26 cellular contexts compared by ENCODE assay signal in genomic region chr7:90604383-90604782, GRCh38. TPM values are rescaled to one million over a fixed set of nuclear protein-coding genes. Genes with fewer than 3 reads are reported as not detected.
DNase-seq lines count a peak whose midpoint lies in the region; FAIRE-seq and TF ChIP-seq lines count a peak whose summit lies in the region.
"Had no signal": no experiment of that assay in that cellular context is flagged by ENCODE, and none has a peak within 500 bp of the region (broad histone marks: within the 10 kb centered on the region; RNA-seq: fewer than 3 reads in every experiment).

No MANE protein-coding gene starts in this region.

- no peak for TF ChIP-seq CTCF in VCaP (conservative IDR thresholded peaks at IDR 0.05)
- TF ChIP-seq CTCF in nephron (IDR thresholded peaks at IDR 0.05; ENCODE audit: unreplicated experiment in 3 of 3), result no peak

- H3K4me3 Mint-ChIP-seq in nephron, result no peak overlapping the region
- H3K4me3 Mint-ChIP-seq in activated naive CD4-positive, alpha-beta T cell treated with anti-CD3 and anti-CD28 coated beads for 36 hours, result no peak overlapping the region
- no peak overlapping the region for H3K4me3 Mint-ChIP-seq in activated T-cell treated with anti-CD3 and anti-CD28 coated beads, Interleukin-2, amount 50 U/mL, for 24 hours
- H3K4me3 Mint-ChIP-seq: activated CD4-positive, alpha-beta memory T cell treated with anti-CD3 and anti-CD28 coated beads, Interleukin-2, amount 10 ng/mL, durations not matched to agents 7 days and 5 days; activated naive CD8-positive, alpha-beta T cell treated with anti-CD3 and anti-CD28 coated beads for 36 hours; activated T-helper 17 cell treated with anti-CD3 and anti-CD28 coated beads, Interleukin-2, amount 50 U/mL, for 72 hours; stimulated activated memory B cell treated with anti-CD40 and anti-IgM and Interleukin-4, amounts not matched to agents 10 μg/mL and 1 μg/mL and 100 μg/mL, for 72 hours had no signal

- no peaks in the 10 kb centered on the region for H3K27me3 Mint-ChIP-seq in nephron (ENCODE audit: low read depth)
- peaks cover 47% of the 10 kb centered on the region for H3K27me3 Mint-ChIP-seq in activated naive CD4-positive, alpha-beta T cell treated with anti-CD3 and anti-CD28 coated beads for 36 hours (ENCODE audit: low read depth)
- H3K27me3 Mint-ChIP-seq in activated T-cell treated with anti-CD3 and anti-CD28 coated beads, Interleukin-2, amount 50 U/mL, for 24 hours, result peaks cover 41% of the 10 kb centered on the region
- H3K27me3 Mint-ChIP-seq: progenitor cell of endocrine pancreas; stimulated activated memory B cell treated with anti-CD40 and anti-IgM and Interleukin-4, amounts not matched to agents 10 μg/mL and 1 μg/mL and 100 μg/mL, for 72 hours had no signal

- H3K9me3 Mint-ChIP-seq in nephron, result no peaks in the 10 kb centered on the region
- H3K9me3 Mint-ChIP-seq in activated naive CD4-positive, alpha-beta T cell treated with anti-CD3 and anti-CD28 coated beads for 36 hours, result no peaks in the 10 kb centered on the region
- no peaks in the 10 kb centered on the region for H3K9me3 Mint-ChIP-seq in activated T-cell treated with anti-CD3 and anti-CD28 coated beads, Interleukin-2, amount 50 U/mL, for 24 hours
- H3K9me3 Mint-ChIP-seq: activated CD4-positive, alpha-beta memory T cell treated with anti-CD3 and anti-CD28 coated beads, Interleukin-2, amount 10 ng/mL, durations not matched to agents 7 days and 5 days; activated naive CD8-positive, alpha-beta T cell treated with anti-CD3 and anti-CD28 coated beads for 36 hours; activated T-helper 17 cell treated with anti-CD3 and anti-CD28 coated beads, Interleukin-2, amount 50 U/mL, for 72 hours; stimulated activated memory B cell treated with anti-CD40 and anti-IgM and Interleukin-4, amounts not matched to agents 10 μg/mL and 1 μg/mL and 100 μg/mL, for 72 hours had no signal

- CTCF ChIA-PET in activated naive CD4-positive, alpha-beta T cell treated with anti-CD3 and anti-CD28 coated beads for 36 hours (lab: Charles Lee), result no interaction called here

- H3K27ac ChIP-seq in VCaP, result peak overlapping the region; percentile 86
- H3K27ac ChIP-seq: ascending aorta, gastroesophageal sphincter, neutrophil, sigmoid colon, upper lobe of right lung had no signal

- intact Hi-C loops in activated naive CD4-positive, alpha-beta T cell treated with anti-CD3 and anti-CD28 coated beads for 36 hours (cut with micrococcal nuclease), result no loop called here

- DNase-seq in NCI-H1092 treated with DMSO at 0.1 percent for 48 hours (lab: John Stamatoyannopoulos, UW) (peak; percentile 62), NCI-H1092 (lab: John Stamatoyannopoulos, UW) (no peak), GM12891 (ENCODE audit: insufficient read length, low spot score) (no peak)
- no peak for DNase-seq in activated naive CD4-positive, alpha-beta T cell treated with anti-CD3 and anti-CD28 coated beads for 36 hours
- DNase-seq in activated T-cell treated with anti-CD3 and anti-CD28 coated beads, Interleukin-2, amount 50 U/mL, for 24 hours, result no peak
- no peak for DNase-seq in activated effector memory CD4-positive, alpha-beta T cell treated with anti-CD3 and anti-CD28 coated beads, Interleukin-2, amount 50 U/mL, for 16 hours
- DNase-seq: activated CD4-positive, alpha-beta memory T cell treated with anti-CD3 and anti-CD28 coated beads, Interleukin-2, amount 10 ng/mL, durations not matched to agents 7 days and 5 days; activated CD4-positive, alpha-beta T cell treated with anti-CD3 and anti-CD28 coated beads for 1 hour; activated CD8-positive, alpha-beta memory T cell treated with anti-CD3 and anti-CD28 coated beads, Interleukin-2, amount 50 U/mL, for 48 hours; activated naive CD8-positive, alpha-beta T cell treated with anti-CD3 and anti-CD28 coated beads for 36 hours; HCEC 1CT; hypothalamus; mesenchymal stem cell; NCI-H510A; sigmoid colon; stimulated activated CD4-positive, alpha-beta T cell treated with anti-CD3 and anti-CD28 coated beads, Interleukin-4, amount 100 ng/mL, for 4 hours; upper lobe of right lung had no signal

- peak; percentile 13 for FAIRE-seq in GM12891 (lab: Jason Lieb, UNC)
- FAIRE-seq: G401.6 had no signal

- no peak for TF ChIP-seq POLR2A in GM12891 (IDR thresholded peaks at IDR 0.05; ENCODE audit: low read depth, low read length)

- no peaks in the 10 kb centered on the region for H3K36me3 Mint-ChIP-seq in nephron (ENCODE audit: low read depth)
- H3K36me3 Mint-ChIP-seq in activated naive CD4-positive, alpha-beta T cell treated with anti-CD3 and anti-CD28 coated beads for 36 hours (ENCODE audit: low read depth), result no peaks in the 10 kb centered on the region
- H3K36me3 Mint-ChIP-seq in activated T-cell treated with anti-CD3 and anti-CD28 coated beads, Interleukin-2, amount 50 U/mL, for 24 hours (ENCODE audit: low read depth), result no peaks in the 10 kb centered on the region
- H3K36me3 Mint-ChIP-seq: activated naive CD8-positive, alpha-beta T cell treated with anti-CD3 and anti-CD28 coated beads for 36 hours had no signal

- H3K4me1 Mint-ChIP-seq in nephron, result peaks cover 40% of the 10 kb centered on the region
- no peaks in the 10 kb centered on the region for H3K4me1 Mint-ChIP-seq in activated naive CD4-positive, alpha-beta T cell treated with anti-CD3 and anti-CD28 coated beads for 36 hours (ENCODE audit: low read depth)
- no peaks in the 10 kb centered on the region for H3K4me1 Mint-ChIP-seq in activated T-cell treated with anti-CD3 and anti-CD28 coated beads, Interleukin-2, amount 50 U/mL, for 24 hours (ENCODE audit: low read depth)
- H3K4me1 Mint-ChIP-seq: activated CD4-positive, alpha-beta memory T cell treated with anti-CD3 and anti-CD28 coated beads, Interleukin-2, amount 10 ng/mL, durations not matched to agents 7 days and 5 days; activated naive CD8-positive, alpha-beta T cell treated with anti-CD3 and anti-CD28 coated beads for 36 hours; activated T-helper 17 cell treated with anti-CD3 and anti-CD28 coated beads, Interleukin-2, amount 50 U/mL, for 72 hours had no signal

- peak overlapping the region; percentile 32 to 82 (median 73) for H3K27ac Mint-ChIP-seq in nephron
- no peak overlapping the region for H3K27ac Mint-ChIP-seq in activated naive CD4-positive, alpha-beta T cell treated with anti-CD3 and anti-CD28 coated beads for 36 hours
- H3K27ac Mint-ChIP-seq in activated T-cell treated with anti-CD3 and anti-CD28 coated beads, Interleukin-2, amount 50 U/mL, for 24 hours, result no peak overlapping the region
- H3K27ac Mint-ChIP-seq: activated CD4-positive, alpha-beta memory T cell treated with anti-CD3 and anti-CD28 coated beads, Interleukin-2, amount 10 ng/mL, durations not matched to agents 7 days and 5 days; activated naive CD8-positive, alpha-beta T cell treated with anti-CD3 and anti-CD28 coated beads for 36 hours; activated T-helper 17 cell treated with anti-CD3 and anti-CD28 coated beads, Interleukin-2, amount 50 U/mL, for 72 hours; progenitor cell of endocrine pancreas had no signal

TF ChIP-seq in GM12891, 5 proteins besides CTCF, POLR2A, EP300 and RAD21:
- TF ChIP-seq POLR2AphosphoS5 (IDR thresholded peaks at IDR 0.05; ENCODE audit: low read depth, low read length) (no peak), POU2F2 (IDR thresholded peaks at IDR 0.05; ENCODE audit: low read depth, low read length) (no peak), SPI1 (IDR thresholded peaks at IDR 0.05; ENCODE audit: low read depth, low read length) (no peak), PAX5 (IDR thresholded peaks at IDR 0.05; ENCODE audit: insufficient read depth, low read length, severe bottlenecking) (no peak), TAF1 (IDR thresholded peaks at IDR 0.05; ENCODE audit: low read depth, low read length) (no peak)

RNA-seq across cellular contexts. Expression of gene CDK14, which starts 8.3 kb away (rescaled TPM):
- polyA plus RNA-seq in GM12891 (2012; ENCODE audit: low read depth, missing spikeins), result 4.6 TPM
- under 1 TPM; 0.42 to 0.81 TPM for total RNA-seq in activated naive CD4-positive, alpha-beta T cell treated with anti-CD3 and anti-CD28 coated beads for 36 hours
- total RNA-seq: activated CD4-positive, alpha-beta memory T cell treated with anti-CD3 and anti-CD28 coated beads, Interleukin-2, amount 10 ng/mL, durations not matched to agents 7 days and 5 days had no signal

Comparison
In these comparisons a context has a peak if more than half of its experiments do, and no peak if none do; other contexts are left out.
1. H3K27ac Mint-ChIP-seq: peak in nephron (3 of 3); none in activated naive CD4-positive, alpha-beta T cell treated with anti-CD3 and anti-CD28 coated beads for 36 hours (single experiment) and activated T-cell treated with anti-CD3 and anti-CD28 coated beads, Interleukin-2, amount 50 U/mL, for 24 hours (single experiment).